In genomic region chr18:22856870-22857269, GRCh38 we compare ENCODE assay signal across 16 cellular contexts.
"Had no signal": no experiment of that assay in that cellular context is flagged by ENCODE, and none has a peak within 500 bp of the region (broad histone marks: within the 10 kb centered on the region; RNA-seq: fewer than 3 reads in every experiment).

No MANE protein-coding gene starts in this region.

- DNase-seq: activated CD4-positive, alpha-beta T cell treated with anti-CD3 and anti-CD28 coated beads, Interleukin-2, amount 50 U/mL, for 4 hours; activated CD4-positive, CD25-positive, alpha-beta regulatory T cell treated with anti-CD3 and anti-CD28 coated beads, Interleukin-2, amount 50 U/mL, for 72 hours; activated CD8-positive, alpha-beta memory T cell treated with anti-CD3 and anti-CD28 coated beads, Interleukin-2, amount 10 ng/mL, durations not matched to agents 7 days and 5 days; activated effector memory CD4-positive, alpha-beta T cell treated with Interleukin-2 at 50 U/mL for 16 hours; activated naive CD8-positive, alpha-beta T cell treated with anti-CD3 and anti-CD28 coated beads, Interleukin-2, amount 10 ng/mL, durations not matched to agents 7 days and 5 days; activated T-cell treated with anti-CD3 and anti-CD28 coated beads, Interleukin-2, amount 50 U/mL, for 24 hours; aorta; left ventricle myocardium inferior; nephron progenitor cell; ovary; retina; stimulated activated CD4-positive, alpha-beta T cell treated with anti-CD3 and anti-CD28 coated beads, Interleukin-4, amount 100 ng/mL, for 4 hours; stomach had no signal

- H3K4me1 ChIP-seq: gastroesophageal sphincter, left ventricle myocardium inferior had no signal

- ATAC-seq: activated CD8-positive, alpha-beta memory T cell treated with anti-CD3 and anti-CD28 coated beads, Interleukin-2, amount 10 ng/mL, durations not matched to agents 7 days and 5 days; gastroesophageal sphincter had no signal

- FAIRE-seq: colon had no signal

- H3K4me3 ChIP-seq: cardiac muscle cell, gastroesophageal sphincter, left ventricle myocardium inferior, ovary, stomach had no signal

- H3K36me3 ChIP-seq: cardiac muscle cell, gastroesophageal sphincter, left ventricle myocardium inferior, ovary, stomach had no signal

- H3K27ac ChIP-seq: cardiac muscle cell, gastroesophageal sphincter, left ventricle myocardium inferior, ovary, stomach had no signal

- H3K27me3 ChIP-seq: cardiac muscle cell, gastroesophageal sphincter, ovary, stomach had no signal

- H3K9me3 ChIP-seq: gastroesophageal sphincter, left ventricle myocardium inferior, ovary, stomach had no signal
